Comparison of ENCODE assay signal across 9 cellular contexts in the genomic region with DNA sequence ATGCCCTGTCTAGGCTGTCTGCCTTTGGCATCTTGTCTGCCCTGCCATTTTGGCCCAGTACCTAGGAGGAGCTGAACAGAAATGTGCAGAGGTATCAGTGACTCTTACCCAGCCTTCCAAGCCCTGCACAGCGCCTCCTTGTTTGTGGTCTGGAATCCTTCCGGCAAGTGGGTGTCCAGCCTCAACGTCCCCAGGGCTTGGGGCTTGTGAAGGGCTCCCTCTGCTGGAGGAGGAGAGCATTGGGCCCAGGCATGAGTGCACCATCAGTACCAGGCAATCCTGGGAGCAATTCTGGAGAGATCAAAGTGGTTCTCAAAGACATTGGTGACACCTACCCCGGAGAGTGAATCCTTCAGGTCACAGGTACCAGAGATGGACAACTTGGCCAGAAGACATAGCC. TPM values are rescaled to one million over a fixed set of nuclear protein-coding genes. Genes with fewer than 3 reads are reported as not detected.
DNase-seq lines count a peak whose midpoint lies in the region; ATAC-seq, FAIRE-seq and TF ChIP-seq lines count a peak whose summit lies in the region.
"Had no signal": no experiment of that assay in that cellular context is flagged by ENCODE, and none has a peak within 500 bp of the region (broad histone marks: within the 10 kb centered on the region; RNA-seq: fewer than 3 reads in every experiment).

No MANE protein-coding gene starts in this region.

- H3K9me3 ChIP-seq in Karpas-422 (ENCODE audit: low read length) (no peaks in the 10 kb centered on the region), GM12878 (replicated peaks; ENCODE audit: control insufficient read depth, insufficient read depth, low read length) (no peaks in the 10 kb centered on the region), neural progenitor cell (ENCODE audit: low read depth) (no peaks in the 10 kb centered on the region)

- in situ Hi-C loops in GM12878 (cut with MboI) = loop anchor here (5.0 to 10.0 kb wide), 3 partner anchors 76 to 311 kb away; no protein-coding TSS in a partner anchor

- H3K27me3 Mint-ChIP-seq in neural progenitor cell (ENCODE audit: insufficient read depth, low read depth) = peaks cover 2% of the 10 kb centered on the region

- no peak for TF ChIP-seq EP300 in GM12878 (IDR thresholded peaks at IDR 0.05; ENCODE audit: borderline replicate concordance in 1 of 2, control insufficient read depth in 1 of 2, low read depth in 2 of 2, low read length in 2 of 2)

- H3K9ac ChIP-seq in Karpas-422 (ENCODE audit: low read length) = no peak overlapping the region
- no peak overlapping the region for H3K9ac ChIP-seq in GM12878 (ENCODE audit: control insufficient read depth, insufficient read depth, low read length)
- H3K9ac ChIP-seq in neural progenitor cell = no peak overlapping the region

- H3K9me2 ChIP-seq in Karpas-422 (replicated peaks; ENCODE audit: insufficient read depth, low read length) = no peaks in the 10 kb centered on the region

- H3K4me3 Mint-ChIP-seq in neural progenitor cell = no peak overlapping the region

- 2% methylated on average over 4 of the region's 4 CpGs for WGBS in GM12878 (ENCODE audit: insufficient coverage, insufficient replicate concordance, low lambda C conversion rate, missing lambda C conversion rate)

- BruUV-seq in GM12878 (replicated peaks; lab: Mats Ljungman, UMichigan) = no TSS peak

- no peak overlapping the region for H3K27ac Mint-ChIP-seq in neural progenitor cell

- intact Hi-C loops in GM12878 (cut with micrococcal nuclease; ENCODE audit: unreplicated experiment) = loop anchor here (1.0 to 2.0 kb wide), 4 partner anchors 74 to 311 kb away; no protein-coding TSS in a partner anchor

- H4K20me1 ChIP-seq in Karpas-422 (ENCODE audit: insufficient read depth, low read depth, low read length) = no peaks in the 10 kb centered on the region
- H4K20me1 ChIP-seq in GM12878 (ENCODE audit: control insufficient read depth, insufficient read depth) = no peaks in the 10 kb centered on the region
- H4K20me1 ChIP-seq in neural progenitor cell (ENCODE audit: low read depth) = no peaks in the 10 kb centered on the region

- H3F3A ChIP-seq in neural progenitor cell (ENCODE audit: low read depth) = peaks cover 9% of the 10 kb centered on the region

- peak; percentile 65 for DNase-seq in GM12865 (ENCODE audit: low read depth)
- peak; percentile 92 for DNase-seq in Karpas-422
- DNase-seq in GM12878 (ENCODE audit: low read depth, low spot score) = no peak
- peak; percentile 25 for DNase-seq in neural progenitor cell (ENCODE audit: low spot score)
- DNase-seq in ecto neural progenitor cell (ENCODE audit: low spot score) = no peak
- no peak for DNase-seq in MV-4-11 (lab: John Stamatoyannopoulos, UW)

- POLR2A ChIA-PET in GM12878 (lab: Charles Lee) = interaction anchor here (1.2 to 1.3 kb wide), 2 partner anchors 19 to 21 kb away, joined by 3 to 8 read pairs; no protein-coding TSS in a partner anchor

- H3K4me1 ChIP-seq in Karpas-422 (ENCODE audit: low read length) = peaks cover 33% of the 10 kb centered on the region
- H3K4me1 ChIP-seq in GM12878 (ENCODE audit: control insufficient read depth, insufficient read depth, low read length) = peaks cover 8% of the 10 kb centered on the region
- H3K4me1 ChIP-seq in neural progenitor cell = peaks cover 12% of the 10 kb centered on the region

- peak; percentile 89 for FAIRE-seq in GM12878 (lab: Jason Lieb, UNC)

- H3K4me3 ChIP-seq in GM12865 (ENCODE audit: low read depth, low read length) = no peak overlapping the region
- no peak overlapping the region for H3K4me3 ChIP-seq in Karpas-422 (ENCODE audit: low read length)
- H3K4me3 ChIP-seq in GM12878 = no peak overlapping the region
- H3K4me3 ChIP-seq in neural progenitor cell = no peak overlapping the region

- H3K79me2 ChIP-seq in Karpas-422 (ENCODE audit: low read length) (no peaks in the 10 kb centered on the region), GM12878 (ENCODE audit: control insufficient read depth, insufficient read depth, low read length) (no peaks in the 10 kb centered on the region), neural progenitor cell (ENCODE audit: low read depth) (no peaks in the 10 kb centered on the region)

- no peak overlapping the region for H3K27ac ChIP-seq in Karpas-422 (ENCODE audit: low read length)
- H3K27ac ChIP-seq in GM12878 (ENCODE audit: control insufficient read depth, insufficient read depth) = no peak overlapping the region
- no peak overlapping the region for H3K27ac ChIP-seq in neural progenitor cell

- peak; percentile 94 for ATAC-seq in GM12878
- ATAC-seq in GM18519 (IDR thresholded peaks at IDR 0.05; ENCODE audit: low FRiP score, unreplicated experiment) = no peak
- no peak for ATAC-seq in GM21619 (IDR thresholded peaks at IDR 0.05; ENCODE audit: unreplicated experiment)

- H2AFZ ChIP-seq in Karpas-422 (ENCODE audit: low read length) = no peak overlapping the region
- H2AFZ ChIP-seq in GM12878 (ENCODE audit: control insufficient read depth, low read depth, low read length) = no peak overlapping the region
- no peak overlapping the region for H2AFZ ChIP-seq in neural progenitor cell (replicated peaks)

- H3K4me1 Mint-ChIP-seq in neural progenitor cell = peaks cover 13% of the 10 kb centered on the region

- RAD21 ChIA-PET in GM12878 (lab: Charles Lee; ENCODE audit: unreplicated experiment) = interaction anchor here (0.6 to 4.0 kb wide), 16 partner anchors 13 to 311 kb away, joined by 3 to 35 read pairs (median 4); no protein-coding TSS in a partner anchor

- H3K36me3 ChIP-seq in Karpas-422 (ENCODE audit: insufficient read depth, low read length) (no peaks in the 10 kb centered on the region), GM12878 (ENCODE audit: control insufficient read depth in 2 of 2, insufficient read depth in 2 of 2, low read length in 1 of 2) (no peaks in the 10 kb centered on the region), neural progenitor cell (no peaks in the 10 kb centered on the region)

- H3K36me3 Mint-ChIP-seq in neural progenitor cell = no peaks in the 10 kb centered on the region

- TF ChIP-seq RAD21 in GM12878 (IDR thresholded peaks at IDR 0.05; ENCODE audit: insufficient read depth, low read depth, low read length) = peak; percentile 95

- H3K27me3 ChIP-seq in Karpas-422 (ENCODE audit: low read length) (no peaks in the 10 kb centered on the region), GM12878 (replicated peaks in 1 of 2; ENCODE audit: control insufficient read depth in 2 of 2, insufficient read depth in 2 of 2, low read length in 1 of 2) (no peaks in the 10 kb centered on the region; a peak in 1 of 4 replicates), neural progenitor cell (no peaks in the 10 kb centered on the region)

- peaks cover 4% of the 10 kb centered on the region for H3K9me3 Mint-ChIP-seq in neural progenitor cell

- CTCF ChIA-PET in GM12878 (lab: Yijun Ruan, JAX) = interaction anchor here (0.7 to 8.8 kb wide), 22 partner anchors 10 to 178 kb away, joined by 3 to 217 read pairs (median 6); no protein-coding TSS in a partner anchor

- TF ChIP-seq CTCF in GM12865 (IDR thresholded peaks at IDR 0.05; ENCODE audit: insufficient read depth, low read depth, low read length, missing control alignments) (peak; percentile 80), GM12878 (IDR thresholded peaks at IDR 0.05 in 2 of 3, conservative IDR thresholded peaks at IDR 0.05 in 1 of 3; ENCODE audit: control insufficient read depth in 2 of 3, extremely low read depth in 1 of 3, insufficient read depth in 1 of 3, low read depth in 3 of 3, low read length in 3 of 3) (peak; percentile 90 to 99 (median 97)), neural progenitor cell (IDR thresholded peaks at IDR 0.05) (peak; percentile 52)

- no peak for TF ChIP-seq POLR2A in GM12878 (IDR thresholded peaks at IDR 0.05; ENCODE audit: low read depth, low read length)

- SMC1A ChIA-PET in GM12878 (lab: Charles Lee; ENCODE audit: uncharacterized antibody, unreplicated experiment) = interaction anchor here (0.9 to 8.3 kb wide), 18 partner anchors 10 to 123 kb away, joined by 3 to 78 read pairs (median 6); partner anchors contain the start of gene TCL1A

- H3K4me2 ChIP-seq in Karpas-422 (ENCODE audit: low read depth, low read length, poor library complexity, severe bottlenecking) (peak overlapping the region; percentile 11), GM12878 (ENCODE audit: control insufficient read depth, insufficient read depth) (no peak overlapping the region), neural progenitor cell (no peak overlapping the region)

RNA-seq across cellular contexts. Expression of gene TCL1B, which starts 2.4 kb away (rescaled TPM):
- total RNA-seq in Karpas-422 (2014; rRNA removed; shearing (Covaris generic); ENCODE audit: low replicate concordance) = 0.37 TPM in 1 of 2 replicates, not detected in the other
- total RNA-seq in GM12878 (2013; cell fraction: nucleolus; rRNA removed) = not detected in 2 replicates
- total RNA-seq in GM12878 (2014; rRNA removed) (0.11 TPM in 2 replicates), GM12878 (2014; rRNA removed; fragmentation: Illumina TruSeq; extraction: Trizol) (not detected in 2 replicates), GM12878 (2021) (not detected in 2 replicates), neural progenitor cell (ENCODE audit: low replicate concordance) (0.12 TPM in 1 of 2 replicates, not detected in the other)
- 0.64 TPM for polyA plus RNA-seq in GM12878 (2011; ENCODE audit: low read depth)
- polyA plus RNA-seq in GM12878 (2011; rRNA removed) (not detected in 2 replicates), GM12878 (2014; fragmentation: Illumina TruSeq; extraction: Trizol) (0.10 TPM in 1 of 2 replicates, not detected in the other), GM12878 (2014; fragmentation: Nextera tagmentation; extraction: Ambion mirVana) (under 1 TPM; 0.15 to 0.18 TPM), GM12878 (2014; rRNA removed) (not detected in 2 replicates), GM12878 (2016; fragmentation: Nextera tagmentation; extraction: Ambion mirVana) (not detected)
- not detected in 2 replicates for polyA plus RNA-seq in GM12878 (2011; cell fraction: cytosol; rRNA removed)
- polyA plus RNA-seq in GM12878 (2011; cell fraction: nucleus; rRNA removed) = not detected in 2 replicates
- 0.88 and 0.91 TPM in 2 replicates for polyA plus RNA-seq in GM12878 (2012)
- polyA minus RNA-seq in GM12878 (2011; rRNA and poly(A)+ RNA removed) = not detected in 2 replicates
- not detected in 2 replicates for polyA minus RNA-seq in GM12878 (2011; cell fraction: cytosol; rRNA and poly(A)+ RNA removed)
- not detected in 2 replicates for polyA minus RNA-seq in GM12878 (2011; cell fraction: nucleus; rRNA and poly(A)+ RNA removed)
- total RNA-seq: T-helper 1 cell treated with Interleukin-12 subunit alpha and Interleukin-12 subunit beta and Interleukin-4 antibody, amounts not matched to agents 30 ng/mL and 1 ng/mL, for 36 hours had no signal

RNA-seq across cellular contexts. Expression of gene TCL1A, which starts 30.1 kb away (rescaled TPM):
- total RNA-seq in Karpas-422 (2014; rRNA removed; shearing (Covaris generic); ENCODE audit: low replicate concordance) = 24.1 and 52.1 TPM in 2 replicates
- total RNA-seq in GM12878 (2013; cell fraction: nucleolus; rRNA removed) = 0.61 and 1.5 TPM in 2 replicates
- 228 and 246 TPM in 2 replicates for total RNA-seq in GM12878 (2014; rRNA removed)
- total RNA-seq in GM12878 (2014; rRNA removed; fragmentation: Illumina TruSeq; extraction: Trizol) = 90.1 and 93.6 TPM in 2 replicates
- total RNA-seq in GM12878 (2021) = 108 and 109 TPM in 2 replicates
- polyA plus RNA-seq in GM12878 (2011; ENCODE audit: low read depth) = 47.1 TPM
- polyA plus RNA-seq in GM12878 (2011; rRNA removed) = 3.1 and 5.9 TPM in 2 replicates
- 13.4 and 16.6 TPM in 2 replicates for polyA plus RNA-seq in GM12878 (2011; cell fraction: cytosol; rRNA removed)
- 5.7 and 6.7 TPM in 2 replicates for polyA plus RNA-seq in GM12878 (2011; cell fraction: nucleus; rRNA removed)
- 79.6 and 105 TPM in 2 replicates for polyA plus RNA-seq in GM12878 (2012)
- 94.1 and 126 TPM in 2 replicates for polyA plus RNA-seq in GM12878 (2014; fragmentation: Illumina TruSeq; extraction: Trizol)
- 10 to 100 TPM; 36.5 to 51.6 TPM for polyA plus RNA-seq in GM12878 (2014; fragmentation: Nextera tagmentation; extraction: Ambion mirVana)
- polyA plus RNA-seq in GM12878 (2014; rRNA removed) = 250 and 283 TPM in 2 replicates
- polyA plus RNA-seq in GM12878 (2016; fragmentation: Nextera tagmentation; extraction: Ambion mirVana) = 100 to 1,000 TPM; 118 to 133 TPM
- 6.7 and 13.0 TPM in 2 replicates for polyA minus RNA-seq in GM12878 (2011; rRNA and poly(A)+ RNA removed)
- polyA minus RNA-seq in GM12878 (2011; cell fraction: cytosol; rRNA and poly(A)+ RNA removed) = 2.0 and 3.0 TPM in 2 replicates
- polyA minus RNA-seq in GM12878 (2011; cell fraction: nucleus; rRNA and poly(A)+ RNA removed) = 1.3 and 1.6 TPM in 2 replicates
- total RNA-seq in neural progenitor cell (ENCODE audit: low replicate concordance) = not detected in 2 replicates
- total RNA-seq: T-helper 1 cell treated with Interleukin-12 subunit alpha and Interleukin-12 subunit beta and Interleukin-4 antibody, amounts not matched to agents 30 ng/mL and 1 ng/mL, for 36 hours had no signal

Comparison
In these comparisons a context has a peak if more than half of its experiments do, and no peak if none do; other contexts are left out.
1. DNase-seq: peak in GM12865 (single experiment), Karpas-422 (single experiment) and neural progenitor cell (single experiment); none in GM12878 (single experiment), ecto neural progenitor cell (single experiment) and MV-4-11 (single experiment).
2. Peak in every context shown above with its lines, with median percentiles within 50 percentile points of each other: CTCF ChIP-seq.